Comparison of ENCODE assay signal across 1 cellular context in the genomic region with DNA sequence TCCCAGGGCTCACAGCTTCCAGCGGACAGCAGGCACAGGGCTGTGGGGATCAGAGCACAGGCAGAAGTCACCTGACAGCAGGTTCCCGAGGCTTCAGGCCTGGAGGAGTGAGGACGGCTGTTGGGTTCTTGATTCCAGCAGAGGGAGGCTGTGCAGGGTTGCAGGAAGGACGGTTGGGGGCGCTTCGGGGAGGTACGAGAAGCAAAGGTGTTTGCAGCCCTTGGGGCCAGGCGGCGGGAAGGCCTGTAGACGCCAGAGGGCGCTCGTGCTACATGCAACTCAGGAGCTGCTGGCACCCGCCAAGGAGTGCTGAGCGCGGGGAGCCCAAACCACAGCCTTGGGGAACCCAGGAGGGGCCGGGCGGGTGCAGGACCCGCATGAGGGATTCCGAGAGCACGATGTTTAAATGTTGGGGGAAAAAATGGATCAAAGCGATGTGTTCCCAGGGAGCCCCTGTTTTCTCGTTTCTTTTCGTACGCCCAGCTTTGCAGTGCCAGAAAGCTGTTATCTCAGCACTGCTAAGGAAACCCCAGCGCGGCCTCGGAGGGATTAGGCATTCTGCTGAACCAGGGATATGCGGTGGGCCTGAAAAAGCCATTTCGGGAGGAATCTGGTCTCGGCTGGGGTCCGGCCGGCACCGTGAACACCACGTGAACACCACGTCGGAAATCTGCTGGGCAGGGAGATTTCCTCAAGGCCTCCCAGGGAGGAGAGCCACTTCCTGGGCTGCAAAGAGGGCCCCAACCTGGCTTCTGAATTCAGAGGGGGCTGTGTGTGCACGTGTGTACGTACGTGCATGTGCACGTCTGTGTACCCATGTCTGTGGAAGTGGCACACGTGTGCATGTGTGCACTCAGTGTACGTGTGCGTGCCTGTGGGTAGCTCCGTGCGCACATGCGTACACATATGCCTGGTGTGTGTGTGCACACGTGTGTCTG.
TF ChIP-seq lines count a peak whose summit lies in the region.

No MANE protein-coding gene starts in this region.

TF ChIP-seq in HCT116, 20 proteins besides CTCF, POLR2A, EP300 and RAD21:
- peak; percentile 51 for TF ChIP-seq YY1 (IDR thresholded peaks at IDR 0.05; ENCODE audit: extremely low read depth, insufficient replicate concordance, low read depth, low read length)
- no peak for TF ChIP-seq SIN3A (IDR thresholded peaks at IDR 0.05; ENCODE audit: low read depth)
